1 cellular context compared by ENCODE assay signal in genomic region chr18:9681217-9681616, GRCh38.
TF ChIP-seq lines count a peak whose summit lies in the region.

No MANE protein-coding gene starts in this region.

TF ChIP-seq in GM23338, 12 proteins besides CTCF, POLR2A, EP300 and RAD21 (continued from another document):
- TF ChIP-seq ETS1 (IDR thresholded peaks at IDR 0.05), result no peak
- no peak for TF ChIP-seq EZH2 (IDR thresholded peaks at IDR 0.05; ENCODE audit: low read depth, unreplicated experiment)
- no peak for TF ChIP-seq NANOG (IDR thresholded peaks at IDR 0.05; ENCODE audit: borderline replicate concordance)
- no peak for TF ChIP-seq JUNB (IDR thresholded peaks at IDR 0.05; ENCODE audit: unreplicated experiment)
- no peak for TF ChIP-seq STAT1 (IDR thresholded peaks at IDR 0.05; ENCODE audit: unreplicated experiment)
- no peak for TF ChIP-seq REST (IDR thresholded peaks at IDR 0.05; ENCODE audit: unreplicated experiment)
- TF ChIP-seq ZNF114 (CRISPR knock-in tag; IDR thresholded peaks at IDR 0.05), result no peak
- no peak for TF ChIP-seq EZH2phosphoT487 (IDR thresholded peaks at IDR 0.05; ENCODE audit: unreplicated experiment)
- TF ChIP-seq ZNF331 (CRISPR knock-in tag; IDR thresholded peaks at IDR 0.05; ENCODE audit: low read depth), result no peak
